Comparison of ENCODE assay signal across 10 cellular contexts in the genomic region with DNA sequence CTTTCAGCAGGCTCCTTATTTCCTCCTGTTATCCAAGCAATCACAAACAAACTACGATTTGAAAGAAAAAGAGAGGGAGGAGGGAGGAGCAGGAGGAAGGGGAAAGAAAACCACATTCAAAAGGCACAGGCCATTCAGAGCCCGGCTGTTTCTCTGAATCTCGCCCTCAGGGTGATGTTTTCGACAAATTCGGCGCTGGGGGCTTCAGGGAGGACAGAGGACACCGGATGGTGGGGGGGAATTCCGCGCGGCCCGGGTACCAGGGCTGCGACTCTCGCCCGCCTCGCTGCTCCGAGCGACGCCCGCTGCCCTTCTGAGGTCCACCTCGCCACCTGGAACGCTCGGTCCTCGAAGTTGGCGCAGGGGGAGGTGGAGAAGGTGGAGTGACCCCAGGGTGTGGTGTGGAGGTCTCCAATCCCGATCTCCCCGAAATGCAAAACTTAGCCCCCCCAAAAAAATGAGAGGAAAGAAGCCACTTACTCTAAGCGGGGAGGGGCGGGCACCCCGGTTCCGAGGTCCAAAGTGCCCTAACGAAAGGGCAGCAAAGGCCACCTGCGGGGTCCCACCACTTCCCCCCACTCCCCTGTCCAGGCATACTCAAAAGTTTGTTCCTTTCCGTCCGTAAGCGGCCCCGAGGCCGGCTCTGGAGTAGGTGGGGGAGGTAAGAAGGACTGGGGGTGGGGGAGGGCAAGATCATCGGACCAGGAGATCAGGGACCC. TPM values are rescaled to one million over a fixed set of nuclear protein-coding genes. Genes with fewer than 3 reads are reported as not detected.
DNase-seq lines count a peak whose midpoint lies in the region; ATAC-seq and TF ChIP-seq lines count a peak whose summit lies in the region.
"Had no signal": no experiment of that assay in that cellular context is flagged by ENCODE, and none has a peak within 500 bp of the region (broad histone marks: within the 10 kb centered on the region; RNA-seq: fewer than 3 reads in every experiment).

No MANE protein-coding gene starts in this region.

- H3K27ac ChIP-seq in HUES48 (ENCODE audit: low read depth, low read length) (no peak overlapping the region), iPS DF 6.9 (ENCODE audit: low read length) (no peak overlapping the region), ovary (no peak overlapping the region)
- H3K27ac ChIP-seq: foreskin keratinocyte had no signal

- H3K36me3 ChIP-seq in HUES48 (ENCODE audit: control insufficient read depth, insufficient read depth, low read length) (peaks cover 4% of the 10 kb centered on the region; the same call in 1 of the 2 replicates), iPS DF 6.9 (ENCODE audit: control insufficient read depth, insufficient read depth, low read length) (no peaks in the 10 kb centered on the region), ovary (no peaks in the 10 kb centered on the region)

- no peak for TF ChIP-seq CTCF in ovary (IDR thresholded peaks at IDR 0.05)

- peaks cover 31% of the 10 kb centered on the region for H3K27me3 ChIP-seq in HUES48 (ENCODE audit: control insufficient read depth, insufficient read depth, low read length)
- peaks cover 6% of the 10 kb centered on the region; the same call in 1 of the 2 replicates for H3K27me3 ChIP-seq in iPS DF 6.9 (ENCODE audit: control insufficient read depth, insufficient read depth, low read length)
- H3K27me3 ChIP-seq in ovary, result no peaks in the 10 kb centered on the region

- no peak for ATAC-seq in GM18505 (IDR thresholded peaks at IDR 0.05; ENCODE audit: unreplicated experiment)

- no peaks in the 10 kb centered on the region for H3K9me3 ChIP-seq in HUES48 (ENCODE audit: control insufficient read depth, insufficient read depth, low read length)
- H3K9me3 ChIP-seq in iPS DF 6.9 (ENCODE audit: control insufficient read depth, insufficient read depth, low read length), result no peaks in the 10 kb centered on the region
- H3K9me3 ChIP-seq in ovary, result no peaks in the 10 kb centered on the region

- no CpG with 5 or more reads among the region's 38 CpGs for WGBS in iPS DF 6.9 (ENCODE audit: insufficient coverage, insufficient read length)
- WGBS in ovary, 3 donors, result 1 to 2% (median 1%) methylated on average over 38 of the region's 38 CpGs

- DNase-seq in AG20443 (ENCODE audit: low spot score) (peak; percentile 9), iPS DF 6.9 (ENCODE audit: low read depth, low spot score) (no peak), ovary (no peak), SIG-M5 (lab: John Stamatoyannopoulos, UW) (no peak), glomerular visceral epithelial cell (ENCODE audit: extremely low spot score) (no peak), germinal center (ENCODE audit: low spot score) (no peak)
- DNase-seq: activated CD4-positive, alpha-beta T cell treated with anti-CD3 and anti-CD28 coated beads, Interleukin-2, amount 50 U/mL, for 48 hours; foreskin keratinocyte had no signal

- intact Hi-C loops in ovary (cut with DNase I), result no loop called here

- no peak for TF ChIP-seq EP300 in ovary (IDR thresholded peaks at IDR 0.05)

- H3K9ac ChIP-seq in HUES48 (ENCODE audit: low read depth, low read length), result peak overlapping the region; percentile 45; the same call in 1 of the 2 replicates

- no peak for TF ChIP-seq POLR2A in ovary (IDR thresholded peaks at IDR 0.05)
- TF ChIP-seq POLR2A in GM18505 (IDR thresholded peaks at IDR 0.05; ENCODE audit: borderline replicate concordance, extremely low read depth, insufficient read depth, insufficient read length), result no peak

- H3K4me1 ChIP-seq in HUES48 (ENCODE audit: control insufficient read depth, insufficient read depth, low read length), result peaks cover 47% of the 10 kb centered on the region
- peaks cover 2% of the 10 kb centered on the region; the same call in 1 of the 2 replicates for H3K4me1 ChIP-seq in iPS DF 6.9 (ENCODE audit: control insufficient read depth, insufficient read depth, low read length)
- peaks cover 2% of the 10 kb centered on the region for H3K4me1 ChIP-seq in ovary (ENCODE audit: insufficient read depth)
- H3K4me1 ChIP-seq: foreskin keratinocyte had no signal

- H3K4me3 ChIP-seq in HUES48 (ENCODE audit: low read depth, low read length) (peak overlapping the region; percentile 80), iPS DF 6.9 (ENCODE audit: low read length) (peak overlapping the region; percentile 91), ovary (peak overlapping the region; percentile 29)

RNA-seq across cellular contexts. Expression of gene TOX3, which starts 1.2 kb away (rescaled TPM):
- total RNA-seq in ovary, result 1 to 10 TPM in 4 of 7 donors, under 1 TPM in 2, not detected in 1; 0.36 to 2.4 (median 1.6) TPM
- polyA plus RNA-seq in ovary, result 1 to 10 TPM in 1 of 2 donors, under 1 TPM in 1; 0.38 to 1.3 TPM
- total RNA-seq: foreskin keratinocyte had no signal

Comparison
In these comparisons a context has a peak if more than half of its experiments do, and no peak if none do; other contexts are left out.
1. H3K4me3 ChIP-seq: peak in every context shown above with its lines; median percentile 91 in iPS DF 6.9; 80 in HUES48; 29 in ovary.